Comparison of ENCODE assay signal across 1 cellular context in the genomic region with DNA sequence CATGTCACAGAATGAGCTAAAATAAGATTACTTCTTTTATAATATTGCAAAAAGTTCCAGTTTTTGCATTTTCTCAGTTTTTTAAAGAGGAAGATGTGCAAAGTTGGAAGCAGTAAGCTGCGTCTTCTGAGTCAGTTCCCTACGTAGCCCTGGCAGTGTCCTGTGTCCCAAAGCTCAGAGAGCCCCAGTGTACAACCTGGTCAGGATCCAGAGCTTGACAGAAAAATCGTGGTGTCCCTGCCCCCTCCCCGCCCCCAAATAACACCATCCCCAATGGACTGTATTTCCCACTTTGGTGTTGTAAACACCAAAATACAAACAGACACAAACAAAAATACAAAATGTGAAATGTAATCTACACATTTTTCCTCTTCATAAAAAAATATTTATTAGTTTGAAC.
TF ChIP-seq lines count a peak whose summit lies in the region.

No MANE protein-coding gene starts in this region.

TF ChIP-seq in HepG2, 621 proteins besides CTCF, POLR2A, EP300 and RAD21 (continued from another document):
- TF ChIP-seq, protein P1, sequence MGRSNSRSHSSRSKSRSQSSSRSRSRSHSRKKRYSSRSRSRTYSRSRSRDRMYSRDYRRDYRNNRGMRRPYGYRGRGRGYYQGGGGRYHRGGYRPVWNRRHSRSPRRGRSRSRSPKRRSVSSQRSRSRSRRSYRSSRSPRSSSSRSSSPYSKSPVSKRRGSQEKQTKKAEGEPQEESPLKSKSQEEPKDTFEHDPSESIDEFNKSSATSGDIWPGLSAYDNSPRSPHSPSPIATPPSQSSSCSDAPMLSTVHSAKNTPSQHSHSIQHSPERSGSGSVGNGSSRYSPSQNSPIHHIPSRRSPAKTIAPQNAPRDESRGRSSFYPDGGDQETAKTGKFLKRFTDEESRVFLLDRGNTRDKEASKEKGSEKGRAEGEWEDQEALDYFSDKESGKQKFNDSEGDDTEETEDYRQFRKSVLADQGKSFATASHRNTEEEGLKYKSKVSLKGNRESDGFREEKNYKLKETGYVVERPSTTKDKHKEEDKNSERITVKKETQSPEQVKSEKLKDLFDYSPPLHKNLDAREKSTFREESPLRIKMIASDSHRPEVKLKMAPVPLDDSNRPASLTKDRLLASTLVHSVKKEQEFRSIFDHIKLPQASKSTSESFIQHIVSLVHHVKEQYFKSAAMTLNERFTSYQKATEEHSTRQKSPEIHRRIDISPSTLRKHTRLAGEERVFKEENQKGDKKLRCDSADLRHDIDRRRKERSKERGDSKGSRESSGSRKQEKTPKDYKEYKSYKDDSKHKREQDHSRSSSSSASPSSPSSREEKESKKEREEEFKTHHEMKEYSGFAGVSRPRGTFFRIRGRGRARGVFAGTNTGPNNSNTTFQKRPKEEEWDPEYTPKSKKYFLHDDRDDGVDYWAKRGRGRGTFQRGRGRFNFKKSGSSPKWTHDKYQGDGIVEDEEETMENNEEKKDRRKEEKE (IDR thresholded peaks at IDR 0.05), result no peak
- TF ChIP-seq ZBTB7A (CRISPR knock-in tag; IDR thresholded peaks at IDR 0.05) (no peak), ZNF460 (CRISPR knock-in tag; IDR thresholded peaks at IDR 0.05; ENCODE audit: borderline replicate concordance) (no peak), KLF6 (CRISPR knock-in tag; IDR thresholded peaks at IDR 0.05) (0 out of 2 replicates have a peak, but pooled peaks have one; percentile 3), KAT7 (CRISPR knock-in tag; IDR thresholded peaks at IDR 0.05; ENCODE audit: borderline replicate concordance) (no peak), ZNF557 (CRISPR knock-in tag; IDR thresholded peaks at IDR 0.05) (no peak), ZFY (CRISPR knock-in tag; IDR thresholded peaks at IDR 0.05) (no peak), PAF1 (CRISPR knock-in tag; IDR thresholded peaks at IDR 0.05) (peak; percentile 44; the same call in 1 of the 2 replicates), NR2F2 (IDR thresholded peaks at IDR 0.05; ENCODE audit: borderline replicate concordance, low read depth) (0 out of 2 replicates have a peak, but pooled peaks have one; percentile 0), ZNF75D (CRISPR knock-in tag; IDR thresholded peaks at IDR 0.05; ENCODE audit: borderline replicate concordance) (no peak), ZNF577 (CRISPR knock-in tag; IDR thresholded peaks at IDR 0.05; ENCODE audit: borderline replicate concordance, low read depth) (no peak)
- TF ChIP-seq, protein P2, sequence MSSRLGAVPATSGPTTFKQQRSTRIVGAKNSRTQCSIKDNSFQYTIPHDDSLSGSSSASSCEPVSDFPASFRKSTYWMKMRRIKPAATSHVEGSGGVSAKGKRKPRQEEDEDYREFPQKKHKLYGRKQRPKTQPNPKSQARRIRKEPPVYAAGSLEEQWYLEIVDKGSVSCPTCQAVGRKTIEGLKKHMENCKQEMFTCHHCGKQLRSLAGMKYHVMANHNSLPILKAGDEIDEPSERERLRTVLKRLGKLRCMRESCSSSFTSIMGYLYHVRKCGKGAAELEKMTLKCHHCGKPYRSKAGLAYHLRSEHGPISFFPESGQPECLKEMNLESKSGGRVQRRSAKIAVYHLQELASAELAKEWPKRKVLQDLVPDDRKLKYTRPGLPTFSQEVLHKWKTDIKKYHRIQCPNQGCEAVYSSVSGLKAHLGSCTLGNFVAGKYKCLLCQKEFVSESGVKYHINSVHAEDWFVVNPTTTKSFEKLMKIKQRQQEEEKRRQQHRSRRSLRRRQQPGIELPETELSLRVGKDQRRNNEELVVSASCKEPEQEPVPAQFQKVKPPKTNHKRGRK (CRISPR knock-in tag; IDR thresholded peaks at IDR 0.05), result no peak
- TF ChIP-seq, protein P3, sequence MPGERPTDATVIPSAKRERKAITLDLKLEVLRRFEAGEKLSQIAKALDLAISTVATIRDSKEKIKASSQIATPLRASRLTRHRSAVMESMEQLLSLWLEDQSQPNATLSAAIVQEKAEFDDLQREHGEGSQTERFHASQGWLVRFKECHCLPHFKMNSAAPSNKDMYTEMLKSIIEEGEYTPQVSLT (CRISPR knock-in tag; IDR thresholded peaks at IDR 0.05; ENCODE audit: borderline replicate concordance, low read depth), result no peak
